Comparison of ENCODE assay signal across 1 cellular context in genomic region chr14:31456841-31457664, GRCh38.
TF ChIP-seq lines count a peak whose summit lies in the region.

DTD2 (minus strand) TSS chr14:31457506; CDS start chr14:31457393, 113 bp downstream.

TF ChIP-seq in K562, 482 proteins besides CTCF, POLR2A, EP300 and RAD21 (continued from another document and continues in another):
- TF ChIP-seq ZNF655 (CRISPR knock-in tag; IDR thresholded peaks at IDR 0.05), result no peak
- no peak for TF ChIP-seq MCM5 (IDR thresholded peaks at IDR 0.05; ENCODE audit: low read depth)
- TF ChIP-seq FOXJ3 (CRISPR knock-in tag; IDR thresholded peaks at IDR 0.05), result no peak
- no peak for TF ChIP-seq NR2C2 (CRISPR knock-in tag; IDR thresholded peaks at IDR 0.05)
- TF ChIP-seq NR2C2 (tag; IDR thresholded peaks at IDR 0.05), result peak; percentile 63
- TF ChIP-seq GTF2A2 (tag; IDR thresholded peaks at IDR 0.05), result no peak
- peak; percentile 68; the same call in 1 of the 2 replicates for TF ChIP-seq BRD4 (IDR thresholded peaks at IDR 0.05)
- no peak for TF ChIP-seq MECOM (CRISPR knock-in tag; IDR thresholded peaks at IDR 0.05)
- TF ChIP-seq ID3 (CRISPR knock-in tag; IDR thresholded peaks at IDR 0.05), result no peak
- 0 out of 2 replicates have a peak, but pooled peaks have one; percentile 52 for TF ChIP-seq ID3 (tag; IDR thresholded peaks at IDR 0.05)
- no peak for TF ChIP-seq ETV6 (IDR thresholded peaks at IDR 0.05; ENCODE audit: borderline replicate concordance in 1 of 2, low read depth in 2 of 2, low read length in 1 of 2)
- no peak for TF ChIP-seq ETV6 (CRISPR knock-in tag; IDR thresholded peaks at IDR 0.05; ENCODE audit: borderline replicate concordance)
- peak; percentile 90 for TF ChIP-seq VEZF1 (CRISPR knock-in tag; IDR thresholded peaks at IDR 0.05)
- peak; percentile 67; the same call in 1 of the 2 replicates for TF ChIP-seq CREM (IDR thresholded peaks at IDR 0.05; ENCODE audit: low read depth)
- TF ChIP-seq RNF2 (IDR thresholded peaks at IDR 0.05), result peak; percentile 41; the same call in 1 of the 2 replicates
- no peak for TF ChIP-seq PCBP1 (IDR thresholded peaks at IDR 0.05; ENCODE audit: low read depth, low read length, poor library complexity, severe bottlenecking)
- 0 out of 2 replicates have a peak, but pooled peaks have one; percentile 27 for TF ChIP-seq ZSCAN29 (IDR thresholded peaks at IDR 0.05)
- no peak for TF ChIP-seq HMG20B (CRISPR knock-in tag; IDR thresholded peaks at IDR 0.05)
- no peak for TF ChIP-seq DPF2 (IDR thresholded peaks at IDR 0.05)
- no peak for TF ChIP-seq CEBPB (tag; IDR thresholded peaks at IDR 0.05)
- 0 out of 2 replicates have a peak, but pooled peaks have one; percentile 19 for TF ChIP-seq FOSL1 (tag; conservative IDR thresholded peaks at IDR 0.05)
- peak; percentile 30 for TF ChIP-seq SMAD1 (IDR thresholded peaks at IDR 0.05; ENCODE audit: low read depth, low read length, partially characterized antibody)
- no peak for TF ChIP-seq ZNF318 (IDR thresholded peaks at IDR 0.05; ENCODE audit: borderline replicate concordance in 1 of 2, low read depth in 1 of 2)
- no peak for TF ChIP-seq THRA (IDR thresholded peaks at IDR 0.05)
- TF ChIP-seq PRDM10 (IDR thresholded peaks at IDR 0.05; ENCODE audit: partially characterized antibody), result peak; percentile 96
- no peak for TF ChIP-seq SETDB1 (IDR thresholded peaks at IDR 0.05; ENCODE audit: low read length)
- no peak; the same call in 1 of the 2 replicates for TF ChIP-seq SMARCA4 (IDR thresholded peaks at IDR 0.05)
- TF ChIP-seq ZHX1 (conservative IDR thresholded peaks at IDR 0.05; ENCODE audit: low read length), result no peak
- no peak for TF ChIP-seq FOXM1 (IDR thresholded peaks at IDR 0.05; ENCODE audit: low read depth)
- no peak for TF ChIP-seq FOXM1 (CRISPR knock-in tag; IDR thresholded peaks at IDR 0.05; ENCODE audit: low read depth)
- TF ChIP-seq RBM14 (IDR thresholded peaks at IDR 0.05; ENCODE audit: borderline replicate concordance, insufficient read depth, low read depth, low read length), result no peak
- TF ChIP-seq RBM34 (IDR thresholded peaks at IDR 0.05; ENCODE audit: borderline replicate concordance, insufficient read depth, low read length), result no peak
- TF ChIP-seq ZNF239 (CRISPR knock-in tag; IDR thresholded peaks at IDR 0.05), result no peak
- TF ChIP-seq ZBTB9 (CRISPR knock-in tag; IDR thresholded peaks at IDR 0.05), result no peak
- TF ChIP-seq ZBTB2 (IDR thresholded peaks at IDR 0.05), result no peak
